In the genomic region with DNA sequence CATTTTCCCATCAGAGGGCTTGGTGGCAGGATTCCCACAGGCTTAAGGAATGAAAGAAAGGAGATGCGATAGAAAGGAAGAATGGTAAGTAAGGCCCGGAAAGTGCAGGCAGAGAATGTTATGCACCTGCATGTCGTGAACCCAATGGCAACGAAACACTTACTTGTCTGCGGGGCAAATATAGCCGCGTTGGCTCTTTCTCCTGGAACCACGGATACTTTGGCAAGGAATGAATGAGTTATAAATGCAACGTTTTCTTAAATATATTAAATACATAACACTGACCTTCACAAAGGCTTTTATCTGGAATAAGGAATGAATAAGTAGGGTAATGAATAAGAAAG, we compare ENCODE assay signal across 8 cellular contexts.
DNase-seq lines count a peak whose midpoint lies in the region; ATAC-seq and TF ChIP-seq lines count a peak whose summit lies in the region.

No MANE protein-coding gene starts in this region.

- 4 to 10% (median 5%) methylated on average over 9 of the region's 9 CpGs for WGBS in psoas muscle, 3 donors

- no peak overlapping the region for H3K27ac ChIP-seq in RWPE2 (ENCODE audit: poor library complexity, severe bottlenecking)
- no peak overlapping the region for H3K27ac ChIP-seq in fibroblast of lung (ENCODE audit: insufficient read depth, low read length)
- H3K27ac ChIP-seq in psoas muscle, result no peak overlapping the region

- peak overlapping the region; percentile 80 for H3K4me2 ChIP-seq in fibroblast of lung (ENCODE audit: extremely low read depth, insufficient read depth, low read length)

- DNase-seq in RWPE2 (ENCODE audit: low spot score) (no peak), fibroblast of lung (ENCODE audit: low read depth in 2 of 2) (no peak), psoas muscle (no peak), activated gamma-delta T cell treated with Interleukin-2 at 50 U/mL for 16 hours (no peak), germinal center (ENCODE audit: low spot score) (no peak)
- no peak for DNase-seq in stimulated activated naive CD4-positive, alpha-beta T cell treated with Interleukin-2 at 50 U/mL for 16 hours (lab: John Stamatoyannopoulos, UW)

- no peaks in the 10 kb centered on the region for H3K79me2 ChIP-seq in fibroblast of lung (ENCODE audit: control insufficient read depth, insufficient read depth, low read length)

- H3K9me3 ChIP-seq in RWPE2 (ENCODE audit: severe bottlenecking) (no peaks in the 10 kb centered on the region), fibroblast of lung (ENCODE audit: control insufficient read depth, insufficient read depth, low read depth, low read length) (no peaks in the 10 kb centered on the region), psoas muscle (no peaks in the 10 kb centered on the region)

- no peaks in the 10 kb centered on the region for H3K36me3 ChIP-seq in RWPE2 (ENCODE audit: low read depth)
- H3K36me3 ChIP-seq in fibroblast of lung (ENCODE audit: control insufficient read depth, insufficient read depth, low read length), result no peaks in the 10 kb centered on the region
- H3K36me3 ChIP-seq in psoas muscle (ENCODE audit: insufficient read depth in 1 of 2, low read depth in 1 of 2), result no peaks in the 10 kb centered on the region

- no peak overlapping the region for H2AFZ ChIP-seq in fibroblast of lung (ENCODE audit: low read length)

- H3K4me1 ChIP-seq in RWPE2 (ENCODE audit: insufficient read depth, poor library complexity, severe bottlenecking) (peaks cover 15% of the 10 kb centered on the region), fibroblast of lung (ENCODE audit: control insufficient read depth, extremely low read depth, insufficient read depth, low read length) (peaks cover 5% of the 10 kb centered on the region), psoas muscle (peaks cover 12% of the 10 kb centered on the region)

- peak; percentile 9; the same call in 1 of the 3 replicates for ATAC-seq in RWPE2 (ENCODE audit: low read depth)
- ATAC-seq in psoas muscle, result peak; percentile 2 to 38 (median 21)
- ATAC-seq in HG03520 (IDR thresholded peaks at IDR 0.05; ENCODE audit: unreplicated experiment), result no peak

- H3K4me3 ChIP-seq in GM08714 (ENCODE audit: low read length) (peak overlapping the region; percentile 76; the same call in 1 of the 2 replicates), RWPE2 (ENCODE audit: severe bottlenecking) (peak overlapping the region; percentile 61), fibroblast of lung (replicated peaks in 1 of 4; ENCODE audit: control extremely low read depth in 1 of 4, insufficient read depth in 1 of 4, low read depth in 3 of 4, low read length in 4 of 4) (peak overlapping the region; percentile 3 to 67 (median 56)), psoas muscle (peak overlapping the region; percentile 77)

- no peak overlapping the region for H3K9ac ChIP-seq in fibroblast of lung (ENCODE audit: insufficient read depth, low read length)

- H4K20me1 ChIP-seq in fibroblast of lung (ENCODE audit: control insufficient read depth, extremely low read depth, insufficient read depth, low read length), result no peaks in the 10 kb centered on the region

- no peaks in the 10 kb centered on the region for H3K27me3 ChIP-seq in RWPE2 (ENCODE audit: insufficient read depth, poor library complexity, severe bottlenecking)
- no peaks in the 10 kb centered on the region for H3K27me3 ChIP-seq in fibroblast of lung (ENCODE audit: control insufficient read depth, insufficient read depth, low read length)
- no peaks in the 10 kb centered on the region for H3K27me3 ChIP-seq in psoas muscle (ENCODE audit: insufficient read depth in 3 of 3, low read length in 2 of 3)

- intact Hi-C loops in psoas muscle (cut with DNase I), result loop anchor here in 1 of 2 donors (1.0 to 10.0 kb wide), 2 partner anchors 344 to 520 kb away; partner anchors contain the start of gene SLC7A1

- peak; percentile 54 for TF ChIP-seq CTCF in RWPE2 (IDR thresholded peaks at IDR 0.05; ENCODE audit: poor library complexity, severe bottlenecking)
- TF ChIP-seq CTCF in fibroblast of lung (conservative IDR thresholded peaks at IDR 0.05 in 1 of 2, IDR thresholded peaks at IDR 0.05 in 1 of 2; ENCODE audit: low read depth in 1 of 2, low read length in 2 of 2), result peak in 1 of 2 donors; percentile 2
- TF ChIP-seq CTCF in psoas muscle (IDR thresholded peaks at IDR 0.05), result no peak
